ENCODE assay signal across 1 cellular context in the genomic region with DNA sequence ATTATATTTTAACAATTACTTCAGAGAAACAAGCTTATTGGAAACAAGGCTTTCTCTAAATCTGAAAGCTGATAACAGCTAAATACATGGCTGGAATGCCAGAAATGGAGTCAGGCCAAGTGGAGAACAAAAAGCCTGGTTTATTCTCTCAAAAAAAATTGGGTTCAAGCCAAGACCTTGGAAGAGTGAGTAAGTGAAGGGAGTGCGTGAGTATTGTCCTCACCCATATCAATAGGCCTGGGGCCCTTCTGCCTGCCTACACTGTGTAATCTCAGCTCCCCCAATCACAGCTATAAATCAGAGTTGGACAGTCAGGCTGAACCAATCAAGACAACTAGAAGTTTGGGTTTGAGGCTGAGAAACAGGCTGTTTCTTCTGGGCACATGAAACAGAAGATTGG.
TF ChIP-seq lines count a peak whose summit lies in the region.

No MANE protein-coding gene starts in this region.

TF ChIP-seq in HepG2, 621 proteins besides CTCF, POLR2A, EP300 and RAD21 (continued from another document):
- TF ChIP-seq ZNF841 (CRISPR knock-in tag; IDR thresholded peaks at IDR 0.05; ENCODE audit: borderline replicate concordance) (no peak), HNRNPLL (IDR thresholded peaks at IDR 0.05; ENCODE audit: low read depth, low read length, poor library complexity, severe bottlenecking) (no peak), TARDBP (CRISPR knock-in tag; IDR thresholded peaks at IDR 0.05) (no peak), DNMT3B (CRISPR knock-in tag; conservative IDR thresholded peaks at IDR 0.05) (no peak), HMG20B (CRISPR knock-in tag; conservative IDR thresholded peaks at IDR 0.05) (peak; percentile 94), SAP130 (CRISPR knock-in tag; IDR thresholded peaks at IDR 0.05; ENCODE audit: low read depth) (no peak), GTF3A (CRISPR knock-in tag; conservative IDR thresholded peaks at IDR 0.05) (no peak), RCOR2 (CRISPR knock-in tag; IDR thresholded peaks at IDR 0.05) (no peak), ISL2 (CRISPR knock-in tag; IDR thresholded peaks at IDR 0.05) (0 out of 2 replicates have a peak, but pooled peaks have one; percentile 26), SPEN (CRISPR knock-in tag; IDR thresholded peaks at IDR 0.05; ENCODE audit: low read depth) (no peak), SALL2 (CRISPR knock-in tag; IDR thresholded peaks at IDR 0.05) (no peak), NAIF1 (CRISPR knock-in tag; IDR thresholded peaks at IDR 0.05; ENCODE audit: borderline replicate concordance) (no peak), SP2 (CRISPR knock-in tag; IDR thresholded peaks at IDR 0.05) (no peak), FOXA1 (IDR thresholded peaks at IDR 0.05) (no peak), FOXA1 (CRISPR knock-in tag; IDR thresholded peaks at IDR 0.05) (peak; percentile 35; the same call in 1 of the 2 replicates)
- TF ChIP-seq, protein P1, sequence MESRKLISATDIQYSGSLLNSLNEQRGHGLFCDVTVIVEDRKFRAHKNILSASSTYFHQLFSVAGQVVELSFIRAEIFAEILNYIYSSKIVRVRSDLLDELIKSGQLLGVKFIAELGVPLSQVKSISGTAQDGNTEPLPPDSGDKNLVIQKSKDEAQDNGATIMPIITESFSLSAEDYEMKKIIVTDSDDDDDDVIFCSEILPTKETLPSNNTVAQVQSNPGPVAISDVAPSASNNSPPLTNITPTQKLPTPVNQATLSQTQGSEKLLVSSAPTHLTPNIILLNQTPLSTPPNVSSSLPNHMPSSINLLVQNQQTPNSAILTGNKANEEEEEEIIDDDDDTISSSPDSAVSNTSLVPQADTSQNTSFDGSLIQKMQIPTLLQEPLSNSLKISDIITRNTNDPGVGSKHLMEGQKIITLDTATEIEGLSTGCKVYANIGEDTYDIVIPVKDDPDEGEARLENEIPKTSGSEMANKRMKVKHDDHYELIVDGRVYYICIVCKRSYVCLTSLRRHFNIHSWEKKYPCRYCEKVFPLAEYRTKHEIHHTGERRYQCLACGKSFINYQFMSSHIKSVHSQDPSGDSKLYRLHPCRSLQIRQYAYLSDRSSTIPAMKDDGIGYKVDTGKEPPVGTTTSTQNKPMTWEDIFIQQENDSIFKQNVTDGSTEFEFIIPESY (CRISPR knock-in tag; IDR thresholded peaks at IDR 0.05) = no peak
- TF ChIP-seq, protein P2, sequence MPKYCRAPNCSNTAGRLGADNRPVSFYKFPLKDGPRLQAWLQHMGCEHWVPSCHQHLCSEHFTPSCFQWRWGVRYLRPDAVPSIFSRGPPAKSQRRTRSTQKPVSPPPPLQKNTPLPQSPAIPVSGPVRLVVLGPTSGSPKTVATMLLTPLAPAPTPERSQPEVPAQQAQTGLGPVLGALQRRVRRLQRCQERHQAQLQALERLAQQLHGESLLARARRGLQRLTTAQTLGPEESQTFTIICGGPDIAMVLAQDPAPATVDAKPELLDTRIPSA (CRISPR knock-in tag; IDR thresholded peaks at IDR 0.05; ENCODE audit: borderline replicate concordance) = no peak
- TF ChIP-seq, protein P3, sequence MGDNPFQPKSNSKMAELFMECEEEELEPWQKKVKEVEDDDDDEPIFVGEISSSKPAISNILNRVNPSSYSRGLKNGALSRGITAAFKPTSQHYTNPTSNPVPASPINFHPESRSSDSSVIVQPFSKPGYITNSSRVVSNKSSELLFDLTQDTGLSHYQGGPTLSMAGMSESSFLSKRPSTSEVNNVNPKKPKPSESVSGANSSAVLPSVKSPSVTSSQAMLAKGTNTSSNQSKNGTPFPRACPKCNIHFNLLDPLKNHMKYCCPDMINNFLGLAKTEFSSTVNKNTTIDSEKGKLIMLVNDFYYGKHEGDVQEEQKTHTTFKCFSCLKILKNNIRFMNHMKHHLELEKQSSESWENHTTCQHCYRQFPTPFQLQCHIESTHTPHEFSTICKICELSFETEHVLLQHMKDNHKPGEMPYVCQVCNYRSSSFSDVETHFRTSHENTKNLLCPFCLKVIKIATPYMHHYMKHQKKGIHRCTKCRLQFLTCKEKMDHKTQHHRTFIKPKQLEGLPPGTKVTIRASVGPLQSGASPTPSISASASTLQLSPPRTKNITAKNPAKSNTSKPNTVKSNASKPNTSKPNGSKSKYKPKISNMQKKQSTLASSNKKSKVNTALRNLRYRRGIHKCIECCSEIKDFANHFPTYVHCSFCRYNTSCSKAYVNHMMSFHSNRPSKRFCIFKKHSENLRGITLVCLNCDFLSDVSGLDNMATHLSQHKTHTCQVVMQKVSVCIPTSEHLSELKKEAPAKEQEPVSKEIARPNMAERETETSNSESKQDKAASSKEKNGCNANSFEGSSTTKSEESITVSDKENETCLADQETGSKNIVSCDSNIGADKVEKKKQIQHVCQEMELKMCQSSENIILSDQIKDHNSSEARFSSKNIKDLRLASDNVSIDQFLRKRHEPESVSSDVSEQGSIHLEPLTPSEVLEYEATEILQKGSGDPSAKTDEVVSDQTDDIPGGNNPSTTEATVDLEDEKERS (CRISPR knock-in tag; IDR thresholded peaks at IDR 0.05) = no peak
- TF ChIP-seq, protein P4, sequence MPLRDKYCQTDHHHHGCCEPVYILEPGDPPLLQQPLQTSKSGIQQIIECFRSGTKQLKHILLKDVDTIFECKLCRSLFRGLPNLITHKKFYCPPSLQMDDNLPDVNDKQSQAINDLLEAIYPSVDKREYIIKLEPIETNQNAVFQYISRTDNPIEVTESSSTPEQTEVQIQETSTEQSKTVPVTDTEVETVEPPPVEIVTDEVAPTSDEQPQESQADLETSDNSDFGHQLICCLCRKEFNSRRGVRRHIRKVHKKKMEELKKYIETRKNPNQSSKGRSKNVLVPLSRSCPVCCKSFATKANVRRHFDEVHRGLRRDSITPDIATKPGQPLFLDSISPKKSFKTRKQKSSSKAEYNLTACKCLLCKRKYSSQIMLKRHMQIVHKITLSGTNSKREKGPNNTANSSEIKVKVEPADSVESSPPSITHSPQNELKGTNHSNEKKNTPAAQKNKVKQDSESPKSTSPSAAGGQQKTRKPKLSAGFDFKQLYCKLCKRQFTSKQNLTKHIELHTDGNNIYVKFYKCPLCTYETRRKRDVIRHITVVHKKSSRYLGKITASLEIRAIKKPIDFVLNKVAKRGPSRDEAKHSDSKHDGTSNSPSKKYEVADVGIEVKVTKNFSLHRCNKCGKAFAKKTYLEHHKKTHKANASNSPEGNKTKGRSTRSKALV (CRISPR knock-in tag; IDR thresholded peaks at IDR 0.05) = no peak
